Comparison of ENCODE assay signal across 8 cellular contexts in genomic region chr9:136901516-136902258, GRCh38. TPM values are rescaled to one million over a fixed set of nuclear protein-coding genes. Genes with fewer than 3 reads are reported as not detected.
DNase-seq lines count a peak whose midpoint lies in the region; ATAC-seq and TF ChIP-seq lines count a peak whose summit lies in the region.

No MANE protein-coding gene starts in this region.

- H3K4me1 ChIP-seq in thyroid gland: peaks cover 38 to 43% of the 10 kb centered on the region in 2 donors

- peak overlapping the region; percentile 41 for H3K27ac ChIP-seq in cingulate gyrus (ENCODE audit: low read depth, low read length)
- H3K27ac ChIP-seq in thyroid gland: peak overlapping the region; percentile 82 to 97 (median 94)

- no peak overlapping the region for H3K4me3 ChIP-seq in thyroid gland (replicated peaks in 1 of 3)

- POLR2A ChIA-PET in naive thymus-derived CD8-positive, alpha-beta T cell (lab: Charles Lee): interaction anchor here (0.7 to 1.5 kb wide), 5 partner anchors 16 to 287 kb away, joined by 3 to 8 read pairs (median 3); partner anchors contain the start of genes ANAPC2, EDF1, SSNA1 and TRAF2

- H3K36me3 Mint-ChIP-seq in naive thymus-derived CD8-positive, alpha-beta T cell: peaks cover 0 to 53% (median 7%) of the 10 kb centered on the region in 3 donors

- DNase-seq in naive thymus-derived CD8-positive, alpha-beta T cell: peak in 7 of 10 donors; percentile 20 to 39 (median 34)
- DNase-seq in thyroid gland: peak; percentile 74 to 77
- no peak for DNase-seq in cerebellar nuclear complex (lab: John Stamatoyannopoulos, UW)

- intact Hi-C loops in thyroid gland (cut with DNase I): no loop called here

- peak overlapping the region; percentile 35 to 95 (median 92) for H3K27ac Mint-ChIP-seq in naive thymus-derived CD8-positive, alpha-beta T cell

- no peaks in the 10 kb centered on the region for H3K9me3 Mint-ChIP-seq in naive thymus-derived CD8-positive, alpha-beta T cell

- TF ChIP-seq POLR2A in GM18526 (IDR thresholded peaks at IDR 0.05; ENCODE audit: extremely low read depth, insufficient read length): peak; percentile 61
- no peak for TF ChIP-seq POLR2A in thyroid gland (IDR thresholded peaks at IDR 0.05)

- peaks cover 11 to 44% (median 32%) of the 10 kb centered on the region in 4 donors for H3K4me1 Mint-ChIP-seq in naive thymus-derived CD8-positive, alpha-beta T cell

- H3K27me3 Mint-ChIP-seq in naive thymus-derived CD8-positive, alpha-beta T cell: no peaks in the 10 kb centered on the region

- WGBS in thyroid gland, 2 donors: 33 to 36% methylated on average over 13 to 16 of the region's 20 CpGs

- H3K4me3 Mint-ChIP-seq in naive thymus-derived CD8-positive, alpha-beta T cell: peak overlapping the region; percentile 30 to 79 (median 66)

- H3K27me3 ChIP-seq in thyroid gland: no peaks in the 10 kb centered on the region

- ATAC-seq in HG03135 (IDR thresholded peaks at IDR 0.05; ENCODE audit: unreplicated experiment) (peak; percentile 45), HG02840 (IDR thresholded peaks at IDR 0.05; ENCODE audit: low FRiP score, unreplicated experiment) (no peak)
- ATAC-seq in activated CD4-positive, CD25-positive, alpha-beta regulatory T cell treated with anti-CD3 and anti-CD28 coated beads, Interleukin-2, amount 50 U/mL, for 24 hours: peak; percentile 68 to 73
- ATAC-seq in naive thymus-derived CD8-positive, alpha-beta T cell: peak; percentile 52 to 66

- no peaks in the 10 kb centered on the region for H3K9me3 ChIP-seq in thyroid gland

- peaks cover 0 to 5% of the 10 kb centered on the region in 2 donors for H3K36me3 ChIP-seq in thyroid gland

- TF ChIP-seq CTCF in thyroid gland (IDR thresholded peaks at IDR 0.05): no peak

RNA-seq across cellular contexts. Expression of gene TRAF2, which starts 15.4 kb away (rescaled TPM):
- 10 to 100 TPM; 28.0 to 34.4 TPM for total RNA-seq in naive thymus-derived CD8-positive, alpha-beta T cell
- 10 to 100 TPM in 2 of 3 donors, 1 to 10 TPM in 1; 7.9 to 24.4 (median 12.2) TPM for polyA plus RNA-seq in naive thymus-derived CD8-positive, alpha-beta T cell
- 10 to 100 TPM in 3 of 4 donors, 1 to 10 TPM in 1; 9.7 to 18.3 (median 15.4) TPM for total RNA-seq in thyroid gland

RNA-seq across cellular contexts. Expression of gene EDF1, which starts 35.6 kb away (rescaled TPM):
- 100 to 1,000 TPM; 291 to 301 TPM for total RNA-seq in naive thymus-derived CD8-positive, alpha-beta T cell
- polyA plus RNA-seq in naive thymus-derived CD8-positive, alpha-beta T cell: 100 to 1,000 TPM; 319 to 403 (median 380) TPM
- total RNA-seq in thyroid gland: 100 to 1,000 TPM; 339 to 591 (median 526) TPM

RNA-seq across cellular contexts. Expression of gene FBXW5, which starts 42.9 kb away (rescaled TPM):
- 10 to 100 TPM; 93.1 TPM for total RNA-seq in naive thymus-derived CD8-positive, alpha-beta T cell
- polyA plus RNA-seq in naive thymus-derived CD8-positive, alpha-beta T cell: 10 to 100 TPM; 62.9 to 92.1 (median 83.7) TPM
- 100 to 1,000 TPM; 138 to 282 (median 203) TPM for total RNA-seq in thyroid gland

RNA-seq across cellular contexts. Expression of gene C8G, which starts 43.4 kb away (rescaled TPM):
- under 1 TPM in 1 of 2 experiments, not detected in 1; 0.99 TPM for total RNA-seq in naive thymus-derived CD8-positive, alpha-beta T cell
- 1 to 10 TPM in 1 of 3 donors, not detected in 2; 1.6 TPM for polyA plus RNA-seq in naive thymus-derived CD8-positive, alpha-beta T cell
- 1 to 10 TPM in 1 of 4 donors, not detected in 3; 1.8 TPM for total RNA-seq in thyroid gland

RNA-seq across cellular contexts. Expression of gene MAMDC4, which starts 49.5 kb away (rescaled TPM):
- total RNA-seq in naive thymus-derived CD8-positive, alpha-beta T cell: 1 to 10 TPM; 6.3 to 7.5 TPM
- under 1 TPM in 2 of 3 donors, not detected in 1; 0.14 to 0.35 TPM for polyA plus RNA-seq in naive thymus-derived CD8-positive, alpha-beta T cell
- 10 to 100 TPM in 2 of 4 donors, 1 to 10 TPM in 2; 4.1 to 20.4 (median 9.0) TPM for total RNA-seq in thyroid gland

Comparison
In these comparisons a context has a peak if more than half of its experiments do, and no peak if none do; other contexts are left out.
1. DNase-seq: peak in naive thymus-derived CD8-positive, alpha-beta T cell (7 of 10) and thyroid gland (2 of 2); none in cerebellar nuclear complex (0 of 2).